Comparison of ENCODE assay signal across 11 cellular contexts in the genomic region with DNA sequence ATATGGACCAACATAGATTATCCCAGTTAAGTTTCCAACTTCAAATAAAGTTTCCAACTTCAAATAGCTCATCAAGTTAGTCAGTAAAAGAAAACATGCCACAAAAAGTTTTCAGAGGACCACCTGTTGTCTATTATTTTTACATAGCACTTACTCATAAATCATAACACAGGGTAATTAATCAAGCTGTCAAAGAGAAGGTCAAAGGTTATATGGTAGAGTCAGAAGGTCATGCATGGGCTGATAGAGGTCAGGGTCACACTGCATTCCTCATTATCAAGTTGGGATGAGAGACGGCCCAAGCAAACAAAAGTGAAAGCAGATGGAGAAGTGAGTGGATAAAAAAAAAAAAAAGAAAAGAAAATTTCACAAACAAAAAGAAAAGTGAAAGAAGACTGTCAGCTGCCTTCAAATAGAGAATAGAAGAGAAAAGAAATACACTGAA.
DNase-seq lines count a peak whose midpoint lies in the region; ATAC-seq, FAIRE-seq and TF ChIP-seq lines count a peak whose summit lies in the region.
"Had no signal": no experiment of that assay in that cellular context is flagged by ENCODE, and none has a peak within 500 bp of the region (broad histone marks: within the 10 kb centered on the region; RNA-seq: fewer than 3 reads in every experiment).

No MANE protein-coding gene starts in this region.

- no TSS peak for BruUV-seq in endothelial cell of umbilical vein (replicated peaks; lab: Mats Ljungman, UMichigan)

- H3K27me3 ChIP-seq in endothelial cell of umbilical vein (ENCODE audit: control insufficient read depth in 2 of 2, insufficient read depth in 2 of 2, low read length in 2 of 2): no peaks in the 10 kb centered on the region

- no peaks in the 10 kb centered on the region for H3K4me1 ChIP-seq in endothelial cell of umbilical vein (ENCODE audit: control insufficient read depth, extremely low read depth, insufficient read depth, low read length)

- H3K27ac Mint-ChIP-seq in activated CD4-positive, alpha-beta T cell treated with anti-CD3 and anti-CD28 coated beads, Interleukin-2, amount 10 ng/mL, durations not matched to agents 24 days and 14 days: peak overlapping the region; percentile 16
- H3K27ac Mint-ChIP-seq in stimulated activated effector memory CD8-positive, alpha-beta T cell treated with anti-CD3 and anti-CD28 coated beads, Interleukin-12 subunit alpha, Interleukin-12 subunit beta, amount 100 ng/mL, for 72 hours: no peak overlapping the region

- H3K36me3 ChIP-seq in endothelial cell of umbilical vein (ENCODE audit: control insufficient read depth in 2 of 2, extremely low read depth in 1 of 2, insufficient read depth in 2 of 2, low read length in 2 of 2): no peaks in the 10 kb centered on the region

- intact Hi-C loops in activated CD4-positive, alpha-beta T cell treated with anti-CD3 and anti-CD28 coated beads, Interleukin-2, amount 10 ng/mL, durations not matched to agents 24 days and 14 days (cut with micrococcal nuclease): no loop called here
- intact Hi-C loops in endothelial cell of umbilical vein (cut with micrococcal nuclease): no loop called here

- no peak for TF ChIP-seq POLR2A in endothelial cell of umbilical vein (IDR thresholded peaks at IDR 0.05; ENCODE audit: low read depth, low read length)

- no peak overlapping the region for H3K4me3 ChIP-seq in endothelial cell of umbilical vein (replicated peaks in 1 of 3; ENCODE audit: insufficient read depth in 1 of 3, low read depth in 1 of 3, low read length in 3 of 3)
- H3K4me3 ChIP-seq: SK-N-MC had no signal

- CTCF ChIA-PET in endothelial cell of umbilical vein (lab: Charles Lee): interaction anchor here (1.3 to 1.9 kb wide), 2 partner anchors 8 to 12 kb away, joined by 4 to 6 read pairs; no protein-coding TSS in a partner anchor
- CTCF ChIA-PET in GM10248 (lab: Yijun Ruan, JAX): interaction anchor here (0.9 to 1.5 kb wide), 4 partner anchors 8 to 13 kb away, joined by 3 to 11 read pairs (median 3); no protein-coding TSS in a partner anchor

- no peak overlapping the region for H3K27ac ChIP-seq in endothelial cell of umbilical vein (ENCODE audit: insufficient read depth, low read depth, low read length)
- H3K27ac ChIP-seq: SK-N-MC had no signal

- POLR2A ChIA-PET in endothelial cell of umbilical vein (lab: Charles Lee) (no interaction called here), GM10248 (lab: Yijun Ruan, JAX) (no interaction called here)

- peak overlapping the region; percentile 68 for H3K4me3 Mint-ChIP-seq in activated CD4-positive, alpha-beta T cell treated with anti-CD3 and anti-CD28 coated beads, Interleukin-2, amount 10 ng/mL, durations not matched to agents 24 days and 14 days
- peak overlapping the region; percentile 5 for H3K4me3 Mint-ChIP-seq in stimulated activated effector memory CD8-positive, alpha-beta T cell treated with anti-CD3 and anti-CD28 coated beads, Interleukin-12 subunit alpha, Interleukin-12 subunit beta, amount 100 ng/mL, for 72 hours

- no peaks in the 10 kb centered on the region for H3K79me2 ChIP-seq in endothelial cell of umbilical vein (ENCODE audit: control insufficient read depth, insufficient read depth, low read length)

- peak overlapping the region; percentile 7 for H3K4me2 ChIP-seq in endothelial cell of umbilical vein (ENCODE audit: insufficient read depth, low read length)

- H3K9ac ChIP-seq in endothelial cell of umbilical vein (replicated peaks; ENCODE audit: extremely low read depth, insufficient read depth, low read length): no peak overlapping the region

- DNase-seq in activated CD4-positive, alpha-beta T cell treated with anti-CD3 and anti-CD28 coated beads, Interleukin-2, amount 10 ng/mL, durations not matched to agents 24 days and 14 days: peak; percentile 61
- DNase-seq in activated CD4-positive, alpha-beta T cell treated with anti-CD3 and anti-CD28 coated beads, Interleukin-2, amount 50 U/mL, for 48 hours: no peak
- DNase-seq in NOMO-1 treated with DMSO at 0.1 percent for 48 hours (lab: John Stamatoyannopoulos, UW; ENCODE audit: unreplicated experiment) (peak; percentile 20), endothelial cell of umbilical vein (ENCODE audit: low read depth, low spot score) (peak; percentile 23), NCI-H146 (lab: John Stamatoyannopoulos, UW) (no peak), GM10248 (ENCODE audit: extremely low spot score) (no peak), AG08395 (ENCODE audit: low spot score) (no peak)
- no peak for DNase-seq in stimulated activated effector memory CD8-positive, alpha-beta T cell treated with anti-CD3 and anti-CD28 coated beads, Interleukin-12 subunit alpha, Interleukin-12 subunit beta, amount 100 ng/mL, for 72 hours (ENCODE audit: low spot score in 2 of 2)
- DNase-seq: NCI-H2029 treated with DMSO at 0.1 percent for 48 hours had no signal

- H3K36me3 Mint-ChIP-seq in activated CD4-positive, alpha-beta T cell treated with anti-CD3 and anti-CD28 coated beads, Interleukin-2, amount 10 ng/mL, durations not matched to agents 24 days and 14 days (ENCODE audit: low read depth): no peaks in the 10 kb centered on the region
- no peaks in the 10 kb centered on the region for H3K36me3 Mint-ChIP-seq in stimulated activated effector memory CD8-positive, alpha-beta T cell treated with anti-CD3 and anti-CD28 coated beads, Interleukin-12 subunit alpha, Interleukin-12 subunit beta, amount 100 ng/mL, for 72 hours

- H3K27me3 Mint-ChIP-seq in activated CD4-positive, alpha-beta T cell treated with anti-CD3 and anti-CD28 coated beads, Interleukin-2, amount 10 ng/mL, durations not matched to agents 24 days and 14 days: no peaks in the 10 kb centered on the region

- ATAC-seq in stimulated activated effector memory CD8-positive, alpha-beta T cell treated with anti-CD3 and anti-CD28 coated beads, Interleukin-12 subunit alpha, Interleukin-12 subunit beta, amount 100 ng/mL, for 72 hours: no peak

- peaks cover 5% of the 10 kb centered on the region for H3K4me1 Mint-ChIP-seq in activated CD4-positive, alpha-beta T cell treated with anti-CD3 and anti-CD28 coated beads, Interleukin-2, amount 10 ng/mL, durations not matched to agents 24 days and 14 days
- peaks cover 9% of the 10 kb centered on the region for H3K4me1 Mint-ChIP-seq in stimulated activated effector memory CD8-positive, alpha-beta T cell treated with anti-CD3 and anti-CD28 coated beads, Interleukin-12 subunit alpha, Interleukin-12 subunit beta, amount 100 ng/mL, for 72 hours

- H3K9me1 ChIP-seq in endothelial cell of umbilical vein (replicated peaks; ENCODE audit: control insufficient read depth, extremely low read depth, insufficient read depth, low read length): no peaks in the 10 kb centered on the region

- H2AFZ ChIP-seq in endothelial cell of umbilical vein (ENCODE audit: low read depth, low read length): no peak overlapping the region

- no peaks in the 10 kb centered on the region for H3K9me3 Mint-ChIP-seq in activated CD4-positive, alpha-beta T cell treated with anti-CD3 and anti-CD28 coated beads, Interleukin-2, amount 10 ng/mL, durations not matched to agents 24 days and 14 days
- H3K9me3 Mint-ChIP-seq in stimulated activated effector memory CD8-positive, alpha-beta T cell treated with anti-CD3 and anti-CD28 coated beads, Interleukin-12 subunit alpha, Interleukin-12 subunit beta, amount 100 ng/mL, for 72 hours: no peaks in the 10 kb centered on the region

- H4K20me1 ChIP-seq in endothelial cell of umbilical vein (replicated peaks; ENCODE audit: control insufficient read depth, extremely low read depth, insufficient read depth, low read length): no peaks in the 10 kb centered on the region

- dilution Hi-C loops in endothelial cell of umbilical vein (cut with MboI; ENCODE audit: extremely low pct_ligation_motif_present, low sequenced_read_pairs): no loop called here

- no peaks in the 10 kb centered on the region for H3K9me3 ChIP-seq in endothelial cell of umbilical vein (replicated peaks; ENCODE audit: control insufficient read depth, insufficient read depth, low read length)

- FAIRE-seq in endothelial cell of umbilical vein (lab: Jason Lieb, UNC): no peak
- FAIRE-seq: keratinocyte had no signal

- TF ChIP-seq CTCF in endothelial cell of umbilical vein (IDR thresholded peaks at IDR 0.05; ENCODE audit: extremely low read depth in 1 of 2, insufficient read depth in 1 of 2, low read depth in 1 of 2, low read length in 2 of 2) (no peak), GM10248 (IDR thresholded peaks at IDR 0.05; ENCODE audit: control extremely low read depth, extremely low read depth, low read depth, missing control alignments) (no peak)

TF ChIP-seq in endothelial cell of umbilical vein, 7 proteins besides CTCF, POLR2A, EP300 and RAD21:
- TF ChIP-seq POLR2AphosphoS5 (IDR thresholded peaks at IDR 0.05; ENCODE audit: insufficient read depth, low read depth, low read length): no peak
- no peak for TF ChIP-seq EZH2 (IDR thresholded peaks at IDR 0.05; ENCODE audit: borderline replicate concordance, low read depth, low read length, severe bottlenecking)
- TF ChIP-seq JUN (IDR thresholded peaks at IDR 0.05; ENCODE audit: borderline replicate concordance, insufficient read depth, insufficient read length, low read depth): no peak
- TF ChIP-seq FOS (IDR thresholded peaks at IDR 0.05; ENCODE audit: borderline replicate concordance, insufficient read depth, low read length): no peak
- TF ChIP-seq, protein P1, sequence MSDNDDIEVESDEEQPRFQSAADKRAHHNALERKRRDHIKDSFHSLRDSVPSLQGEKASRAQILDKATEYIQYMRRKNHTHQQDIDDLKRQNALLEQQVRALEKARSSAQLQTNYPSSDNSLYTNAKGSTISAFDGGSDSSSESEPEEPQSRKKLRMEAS (IDR thresholded peaks at IDR 0.05; ENCODE audit: insufficient read depth, insufficient read length): no peak
- TF ChIP-seq MYC (IDR thresholded peaks at IDR 0.05; ENCODE audit: low read depth, low read length): no peak
- TF ChIP-seq GATA2 (IDR thresholded peaks at IDR 0.05; ENCODE audit: insufficient read depth, insufficient read length, low read depth, low read length): no peak

Comparison
In these comparisons a context has a peak if more than half of its experiments do, and no peak if none do; other contexts are left out.
1. DNase-seq: peak in activated CD4-positive, alpha-beta T cell treated with anti-CD3 and anti-CD28 coated beads, Interleukin-2, amount 10 ng/mL, durations not matched to agents 24 days and 14 days (single experiment), NOMO-1 treated with DMSO at 0.1 percent for 48 hours (single experiment) and endothelial cell of umbilical vein (single experiment); none in activated CD4-positive, alpha-beta T cell treated with anti-CD3 and anti-CD28 coated beads, Interleukin-2, amount 50 U/mL, for 48 hours (0 of 2), stimulated activated effector memory CD8-positive, alpha-beta T cell treated with anti-CD3 and anti-CD28 coated beads, Interleukin-12 subunit alpha, Interleukin-12 subunit beta, amount 100 ng/mL, for 72 hours (0 of 2), NCI-H146 (single experiment), GM10248 (single experiment) and AG08395 (single experiment).